Comparison of ENCODE assay signal across 8 cellular contexts in the genomic region with DNA sequence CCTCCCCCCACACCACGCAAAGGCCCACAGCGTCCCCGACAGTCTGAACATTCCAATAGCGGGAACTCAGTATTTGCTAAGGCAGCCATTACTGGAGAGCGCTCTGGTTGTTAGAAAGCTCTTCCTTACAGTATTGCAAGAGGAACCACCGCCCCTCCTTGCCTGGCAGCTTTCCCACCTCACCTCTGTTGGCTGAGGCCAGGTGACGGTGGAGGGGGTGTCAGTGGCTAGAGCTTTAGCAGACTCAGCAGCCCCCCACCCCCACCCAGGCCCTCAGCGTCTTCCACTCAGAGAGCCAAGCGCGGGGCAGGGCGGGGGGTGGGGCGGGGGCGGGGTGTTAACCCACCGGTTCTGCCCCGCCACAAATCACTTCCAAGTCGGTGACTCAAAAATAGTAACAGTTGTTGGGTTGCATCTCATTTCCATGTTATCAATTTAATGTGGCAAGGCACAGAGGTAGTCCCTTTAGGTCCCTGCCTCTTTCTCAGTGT. TPM values are rescaled to one million over a fixed set of nuclear protein-coding genes. Genes with fewer than 3 reads are reported as not detected.
DNase-seq lines count a peak whose midpoint lies in the region; ATAC-seq and TF ChIP-seq lines count a peak whose summit lies in the region.

No MANE protein-coding gene starts in this region.

- H3K4me2 ChIP-seq in KMS-11: peak overlapping the region; percentile 97

- peak overlapping the region; percentile 62; the same call in 1 of the 2 replicates for H2AFZ ChIP-seq in KMS-11 (ENCODE audit: low read depth)

- H3K27me3 ChIP-seq in KMS-11 (ENCODE audit: insufficient read depth, low read depth) (no peaks in the 10 kb centered on the region), lower lobe of right lung (ENCODE audit: low read depth) (peaks cover 13% of the 10 kb centered on the region), testis (no peaks in the 10 kb centered on the region)

- H3K9me3 ChIP-seq in lower lobe of right lung (no peaks in the 10 kb centered on the region), testis (no peaks in the 10 kb centered on the region)

- peak; percentile 78 for DNase-seq in DMS53 (lab: John Stamatoyannopoulos, UW)
- DNase-seq in RPMI8226: peak; percentile 99
- DNase-seq in caudate nucleus (lab: John Stamatoyannopoulos, UW): peak in 34 of 61 donors; percentile 4 to 72 (median 35)
- peak; percentile 67 for DNase-seq in lower lobe of right lung
- no peak for DNase-seq in testis

- intact Hi-C loops in lower lobe of right lung (cut with DNase I): no loop called here
- intact Hi-C loops in testis (cut with DNase I; ENCODE audit: low total_unique reads): loop anchor here (10.0 kb wide), 1 partner anchor 104 kb away; the partner anchor contains the start of gene PSMC3IP

- H3K4me1 ChIP-seq in KMS-11 (ENCODE audit: low read depth, poor library complexity, severe bottlenecking) (peaks cover 47% of the 10 kb centered on the region), lower lobe of right lung (peaks cover 79% of the 10 kb centered on the region), testis (peaks cover 71% of the 10 kb centered on the region)

- H3K36me3 ChIP-seq in KMS-11 (ENCODE audit: insufficient read depth) (no peaks in the 10 kb centered on the region), lower lobe of right lung (no peaks in the 10 kb centered on the region), testis (ENCODE audit: low read depth, missing control alignments) (no peaks in the 10 kb centered on the region)

- no peak for TF ChIP-seq CTCF in KMS-11 (conservative IDR thresholded peaks at IDR 0.05; ENCODE audit: low read depth, low read length)
- TF ChIP-seq CTCF in lower lobe of right lung (IDR thresholded peaks at IDR 0.05): no peak
- TF ChIP-seq CTCF in testis (IDR thresholded peaks at IDR 0.05): no peak

- peak overlapping the region; percentile 83 for H3K9ac ChIP-seq in KMS-11

- no peak for ATAC-seq in lower lobe of right lung
- no peak for ATAC-seq in HG03159 (IDR thresholded peaks at IDR 0.05; ENCODE audit: unreplicated experiment)
- no peak for ATAC-seq in HG03108 (IDR thresholded peaks at IDR 0.05; ENCODE audit: unreplicated experiment)

- H3K79me2 ChIP-seq in KMS-11 (ENCODE audit: insufficient read depth, low read depth): peaks cover 39% of the 10 kb centered on the region

- TF ChIP-seq POLR2A in testis (IDR thresholded peaks at IDR 0.05): no peak

- H3K27ac ChIP-seq in KMS-11 (peak overlapping the region; percentile 98), caudate nucleus (ENCODE audit: low read depth, low read length) (peak overlapping the region; percentile 98), lower lobe of right lung (peak overlapping the region; percentile 94), testis (peak overlapping the region; percentile 95 to 96)

- 5 to 6% methylated on average over 7 to 16 of the region's 16 CpGs for WGBS in testis, 2 donors

- no peaks in the 10 kb centered on the region for H4K20me1 ChIP-seq in KMS-11 (ENCODE audit: insufficient read depth)

- H3K4me3 ChIP-seq in KMS-11 (IDR thresholded peaks at IDR 0.05; ENCODE audit: insufficient read depth, low read depth, low read length) (no peak overlapping the region), lower lobe of right lung (peak overlapping the region; percentile 95), testis (peak overlapping the region; percentile 89 to 91)

RNA-seq across cellular contexts. Expression of gene PLEKHH3, which starts 2.3 kb away (rescaled TPM):
- total RNA-seq in lower lobe of right lung (18.3 TPM), testis (10 to 100 TPM; 65.8 to 67.3 TPM)
- 42.8 TPM for polyA plus RNA-seq in testis (ENCODE audit: insufficient read depth, low read depth, low replicate concordance)

RNA-seq across cellular contexts. Expression of gene CCR10, which starts 2.6 kb away (rescaled TPM):
- total RNA-seq in lower lobe of right lung (1.4 TPM), testis (10 to 100 TPM in 1 of 2 donors, 1 to 10 TPM in 1; 9.8 to 14.3 TPM)
- 2.9 TPM for polyA plus RNA-seq in testis (ENCODE audit: insufficient read depth, low read depth, low replicate concordance)

RNA-seq across cellular contexts. Expression of gene CNTNAP1, which starts 3.3 kb away (rescaled TPM):
- total RNA-seq in lower lobe of right lung (9.0 TPM), testis (10 to 100 TPM in 1 of 2 donors, 1 to 10 TPM in 1; 9.0 to 10.3 TPM)
- 6.0 TPM for polyA plus RNA-seq in testis (ENCODE audit: insufficient read depth, low read depth, low replicate concordance)

RNA-seq across cellular contexts. Expression of gene TUBG2, which starts 20.0 kb away (rescaled TPM):
- total RNA-seq in lower lobe of right lung (16.8 TPM), testis (10 to 100 TPM; 50.4 to 57.5 TPM)
- 30.6 TPM for polyA plus RNA-seq in testis (ENCODE audit: insufficient read depth, low read depth, low replicate concordance)
